Comparison of ENCODE assay signal across 15 cellular contexts in the genomic region with DNA sequence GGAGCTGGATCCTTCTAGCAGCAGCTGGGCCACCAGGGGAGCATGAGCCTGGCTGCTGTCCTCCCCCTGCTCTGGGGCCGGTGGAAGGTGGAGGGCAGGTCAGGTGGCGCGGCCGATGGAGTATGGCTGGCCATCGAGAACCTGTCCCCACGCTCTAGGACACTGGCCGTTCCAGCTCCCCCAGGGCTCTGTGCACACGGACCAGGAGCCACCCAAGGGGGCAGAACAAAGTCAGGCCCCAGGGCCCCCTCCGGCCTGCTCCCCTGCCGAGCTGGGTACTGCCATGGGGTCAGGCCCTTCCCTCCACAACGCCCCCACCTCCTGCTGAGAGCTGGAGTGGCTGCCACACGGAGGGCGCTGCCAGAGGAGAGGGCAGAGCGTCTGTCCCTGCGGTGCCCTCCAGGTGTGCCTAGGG. TPM values are rescaled to one million over a fixed set of nuclear protein-coding genes. Genes with fewer than 3 reads are reported as not detected.
A peak's percentile ranks its signal among the peaks of the same experiment; 100 is the strongest.
DNase-seq lines count a peak whose midpoint lies in the region; ATAC-seq and TF ChIP-seq lines count a peak whose summit lies in the region.
"Had no signal": no experiment of that assay in that cellular context is flagged by ENCODE, and none has a peak within 500 bp of the region (broad histone marks: within the 10 kb centered on the region; RNA-seq: fewer than 3 reads in every experiment).

No MANE protein-coding gene starts in this region.

- no peak overlapping the region for H3K9ac ChIP-seq in colonic mucosa (ENCODE audit: low read depth in 2 of 2, low read length in 2 of 2)

- CTCF ChIA-PET in HEK293 (lab: Yijun Ruan, JAX) = interaction anchor here (0.6 kb wide), 1 partner anchor 91 kb away, joined by 3 read pairs; no protein-coding TSS in a partner anchor

- no peak for TF ChIP-seq CTCF in HEK293 (tag by site-specific recombination; IDR thresholded peaks at IDR 0.05)
- TF ChIP-seq CTCF in body of pancreas (IDR thresholded peaks at IDR 0.05) = no peak
- TF ChIP-seq CTCF in colonic mucosa (IDR thresholded peaks at IDR 0.05) = no peak

- H3K9me3 ChIP-seq in HEK293 (ENCODE audit: control insufficient read depth, insufficient read depth, low read depth, low read length) = no peaks in the 10 kb centered on the region
- H3K9me3 ChIP-seq in body of pancreas = no peaks in the 10 kb centered on the region
- H3K9me3 ChIP-seq in colonic mucosa = no peaks in the 10 kb centered on the region

- intact Hi-C loops in body of pancreas (cut with DNase I) = no loop called here
- intact Hi-C loops in colonic mucosa (cut with DNase I) = no loop called here

- DNase-seq in NCI-H146 (lab: John Stamatoyannopoulos, UW) (peak; percentile 27), NCI-H146 treated with DMSO at 0.1 percent for 48 hours (lab: John Stamatoyannopoulos, UW; ENCODE audit: unreplicated experiment) (no peak), body of pancreas (peak in 3 of 4 donors; percentile 26 to 46 (median 37)), Kasumi-1 (lab: John Stamatoyannopoulos, UW) (no peak), colonic mucosa (no peak)
- DNase-seq: ACHN; CD4-positive, alpha-beta memory T cell; DMS53; GF-D8 had no signal

- H3K36me3 ChIP-seq in HEK293 (ENCODE audit: control insufficient read depth in 2 of 2, insufficient read depth in 1 of 2, low read length in 2 of 2) (no peaks in the 10 kb centered on the region), body of pancreas (replicated peaks in 1 of 2; ENCODE audit: insufficient read depth in 1 of 2, low read depth in 2 of 2) (no peaks in the 10 kb centered on the region), colonic mucosa (no peaks in the 10 kb centered on the region)

- POLR2A ChIA-PET in HEK293 (lab: Yijun Ruan, JAX) = no interaction called here

- no peaks in the 10 kb centered on the region for H3K4me1 ChIP-seq in HEK293 (ENCODE audit: control insufficient read depth, insufficient read depth, low read length)
- H3K4me1 ChIP-seq in body of pancreas = no peaks in the 10 kb centered on the region
- H3K4me1 ChIP-seq in colonic mucosa = no peaks in the 10 kb centered on the region

- ATAC-seq in body of pancreas (peak; percentile 5), GM19351 (IDR thresholded peaks at IDR 0.05; ENCODE audit: unreplicated experiment) (no peak)
- ATAC-seq: HCT116 had no signal

- peaks cover 0 to 4% of the 10 kb centered on the region in 2 donors for H3K27me3 ChIP-seq in body of pancreas
- H3K27me3 ChIP-seq in colonic mucosa = no peaks in the 10 kb centered on the region

- 60 to 78% methylated on average over 6 to 13 of the region's 15 CpGs for WGBS in body of pancreas, 2 donors

- no peak for TF ChIP-seq POLR2A in body of pancreas (IDR thresholded peaks at IDR 0.05)

- H3K4me3 ChIP-seq in HEK293 (ENCODE audit: low read depth, low read length) (no peak overlapping the region), body of pancreas (no peak overlapping the region), colonic mucosa (no peak overlapping the region)

- H3K27ac ChIP-seq in HEK293 (ENCODE audit: extremely low read depth, low read depth, low read length) = no peak overlapping the region
- H3K27ac ChIP-seq in body of pancreas = no peak overlapping the region
- no peak overlapping the region for H3K27ac ChIP-seq in colonic mucosa
- H3K27ac ChIP-seq: C4-2B had no signal

TF ChIP-seq in HEK293, 187 proteins besides CTCF, POLR2A, EP300 and RAD21:
- TF ChIP-seq ZNF302 (tag by site-specific recombination; IDR thresholded peaks at IDR 0.05; ENCODE audit: low read depth) = no peak
- TF ChIP-seq ZNF274 (IDR thresholded peaks at IDR 0.05; ENCODE audit: low read length) = no peak
- no peak for TF ChIP-seq ZNF274 (tag by site-specific recombination; IDR thresholded peaks at IDR 0.05; ENCODE audit: borderline replicate concordance)
- peak; percentile 97 for TF ChIP-seq GLIS1 (tag by site-specific recombination; IDR thresholded peaks at IDR 0.05)
- peak; percentile 87 for TF ChIP-seq ZIC2 (tag by site-specific recombination; IDR thresholded peaks at IDR 0.05)
- peak; percentile 53; the same call in 1 of the 2 replicates for TF ChIP-seq GLIS2 (tag by site-specific recombination; IDR thresholded peaks at IDR 0.05)

RNA-seq across cellular contexts. Expression of gene PLCH2, which starts 4.5 kb away (rescaled TPM):
- 10 to 100 TPM in 1 of 2 donors, 1 to 10 TPM in 1; 5.7 to 27.4 TPM for total RNA-seq in body of pancreas
- 1 to 10 TPM; 2.0 to 3.8 TPM for total RNA-seq in colonic mucosa
- total RNA-seq: A172 had no signal

RNA-seq across cellular contexts. Expression of gene PANK4, which starts 54.8 kb away (rescaled TPM):
- total RNA-seq in body of pancreas (10 to 100 TPM; 13.7 to 31.3 TPM), colonic mucosa (10 to 100 TPM; 27.0 to 42.0 TPM)

RNA-seq across cellular contexts. Expression of gene HES5, which starts 58.5 kb away (rescaled TPM):
- total RNA-seq in body of pancreas (not detected), colonic mucosa (1 to 10 TPM; 2.5 to 4.2 TPM)
- total RNA-seq: A172; CD4-positive, alpha-beta memory T cell; H4 had no signal

RNA-seq across cellular contexts. Expression of gene PEX10, which starts 59.2 kb away (rescaled TPM):
- total RNA-seq in body of pancreas (10 to 100 TPM; 18.1 to 26.5 TPM), colonic mucosa (10 to 100 TPM; 15.0 to 22.7 TPM)

Comparison
In these comparisons a context has a peak if more than half of its experiments do, and no peak if none do; other contexts are left out.
1. DNase-seq: peak in NCI-H146 (single experiment) and body of pancreas (3 of 4); none in NCI-H146 treated with DMSO at 0.1 percent for 48 hours (single experiment), Kasumi-1 (0 of 2) and colonic mucosa (single experiment).